In genomic region chrX:15335135-15336022, GRCh38 we compare ENCODE assay signal across 1 cellular context.
A peak's percentile ranks its signal among the peaks of the same experiment; 100 is the strongest.
TF ChIP-seq lines count a peak whose summit lies in the region.

Gene PIGA (minus strand): TSS chrX:15335523. CDS start chrX:15331930, 3,593 bp downstream.

TF ChIP-seq in HepG2, 621 proteins besides CTCF, POLR2A, EP300 and RAD21 (continued from another document and continues in another):
- no peak for TF ChIP-seq STAT5B (CRISPR knock-in tag; IDR thresholded peaks at IDR 0.05)
- TF ChIP-seq E2F5 (CRISPR knock-in tag; conservative IDR thresholded peaks at IDR 0.05), result peak; percentile 56; the same call in 1 of the 2 replicates
- no peak for TF ChIP-seq IKZF4 (CRISPR knock-in tag; IDR thresholded peaks at IDR 0.05; ENCODE audit: borderline replicate concordance, low read depth, not compliant biosample characterization)
- TF ChIP-seq HMG20A (CRISPR knock-in tag; IDR thresholded peaks at IDR 0.05; ENCODE audit: borderline replicate concordance), result no peak
- TF ChIP-seq PHF8 (CRISPR knock-in tag; IDR thresholded peaks at IDR 0.05), result peak; percentile 77
- peak; percentile 49; the same call in 1 of the 2 replicates for TF ChIP-seq KMT2B (CRISPR knock-in tag; IDR thresholded peaks at IDR 0.05)
- no peak for TF ChIP-seq CCDC6 (CRISPR knock-in tag; IDR thresholded peaks at IDR 0.05)
- TF ChIP-seq BCLAF1 (IDR thresholded peaks at IDR 0.05), result no peak
- TF ChIP-seq ZNF460 (CRISPR knock-in tag; IDR thresholded peaks at IDR 0.05; ENCODE audit: borderline replicate concordance), result no peak
- TF ChIP-seq ZHX2 (IDR thresholded peaks at IDR 0.05; ENCODE audit: low read depth), result peak; percentile 84
- no peak for TF ChIP-seq ZHX2 (CRISPR knock-in tag; IDR thresholded peaks at IDR 0.05; ENCODE audit: borderline replicate concordance)
- no peak for TF ChIP-seq ZNF451 (CRISPR knock-in tag; IDR thresholded peaks at IDR 0.05)
- peak; percentile 68 for TF ChIP-seq HOXA3 (CRISPR knock-in tag; IDR thresholded peaks at IDR 0.05)
- peak; percentile 83 for TF ChIP-seq RBFOX2 (IDR thresholded peaks at IDR 0.05; ENCODE audit: low read depth, low read length)
- TF ChIP-seq HDAC2 (CRISPR knock-in tag; IDR thresholded peaks at IDR 0.05), result 0 out of 2 replicates have a peak, but pooled peaks have one; percentile 29
- peak; percentile 54; the same call in 1 of the 2 replicates for TF ChIP-seq DMAP1 (CRISPR knock-in tag; IDR thresholded peaks at IDR 0.05)
- TF ChIP-seq DMTF1 (CRISPR knock-in tag; IDR thresholded peaks at IDR 0.05), result no peak
- TF ChIP-seq MEF2D (CRISPR knock-in tag; IDR thresholded peaks at IDR 0.05), result no peak
- TF ChIP-seq ZFY (CRISPR knock-in tag; IDR thresholded peaks at IDR 0.05), result peak; percentile 77
- TF ChIP-seq DPF2 (CRISPR knock-in tag; IDR thresholded peaks at IDR 0.05; ENCODE audit: borderline replicate concordance, low read depth), result no peak
- peak; percentile 88 for TF ChIP-seq YY1 (IDR thresholded peaks at IDR 0.05; ENCODE audit: insufficient read depth, insufficient replicate concordance, low read depth, low read length)
- no peak for TF ChIP-seq THYN1 (CRISPR knock-in tag; IDR thresholded peaks at IDR 0.05; ENCODE audit: borderline replicate concordance, low read depth)
- 0 out of 2 replicates have a peak, but pooled peaks have one; percentile 16 for TF ChIP-seq PAXIP1 (CRISPR knock-in tag; conservative IDR thresholded peaks at IDR 0.05)
- TF ChIP-seq NR2C2 (CRISPR knock-in tag; IDR thresholded peaks at IDR 0.05; ENCODE audit: borderline replicate concordance), result peak; percentile 85
- no peak for TF ChIP-seq ZBTB26 (CRISPR knock-in tag; IDR thresholded peaks at IDR 0.05; ENCODE audit: borderline replicate concordance)
- peak; percentile 78 for TF ChIP-seq HDAC1 (CRISPR knock-in tag; IDR thresholded peaks at IDR 0.05)
- 0 out of 2 replicates have a peak, but pooled peaks have one; percentile 24 for TF ChIP-seq RFXAP (CRISPR knock-in tag; IDR thresholded peaks at IDR 0.05; ENCODE audit: borderline replicate concordance)
- TF ChIP-seq ZBTB49 (CRISPR knock-in tag; IDR thresholded peaks at IDR 0.05; ENCODE audit: borderline replicate concordance), result no peak
- TF ChIP-seq ZNF639 (CRISPR knock-in tag; conservative IDR thresholded peaks at IDR 0.05), result no peak
- TF ChIP-seq ZBTB2 (CRISPR knock-in tag; IDR thresholded peaks at IDR 0.05; ENCODE audit: low read depth), result no peak
- no peak for TF ChIP-seq EEA1 (CRISPR knock-in tag; IDR thresholded peaks at IDR 0.05; ENCODE audit: borderline replicate concordance)
